In genomic region chr1:2642131-2642559, GRCh38 we compare ENCODE assay signal across 8 cellular contexts. TPM values are rescaled to one million over a fixed set of nuclear protein-coding genes. Genes with fewer than 3 reads are reported as not detected.
DNase-seq lines count a peak whose midpoint lies in the region; ATAC-seq and TF ChIP-seq lines count a peak whose summit lies in the region.

No MANE protein-coding gene starts in this region.

- H3K4me3 ChIP-seq in Loucy (ENCODE audit: low read length, poor library complexity, severe bottlenecking) (peak overlapping the region; percentile 86), ectodermal cell (ENCODE audit: insufficient read depth, low read depth, low read length) (peak overlapping the region; percentile 90)

- peaks cover 4% of the 10 kb centered on the region for H4K20me1 ChIP-seq in Loucy (ENCODE audit: insufficient read depth, low read length, poor library complexity, severe bottlenecking)

- peaks cover 12% of the 10 kb centered on the region for H3K4me1 Mint-ChIP-seq in CD4-positive, alpha-beta T cell (ENCODE audit: low read depth)
- peaks cover 4% of the 10 kb centered on the region for H3K4me1 Mint-ChIP-seq in neural crest cell

- H3K79me2 ChIP-seq in Loucy (ENCODE audit: insufficient read depth, low read length) = peaks cover 6% of the 10 kb centered on the region; the same call in 1 of the 2 replicates

- H3K27ac ChIP-seq in CD4-positive, alpha-beta T cell (ENCODE audit: low read depth, low read length) = peak overlapping the region; percentile 96
- H3K27ac ChIP-seq in ectodermal cell (ENCODE audit: insufficient read depth, low read depth, low read length, poor library complexity, severe bottlenecking) = no peak overlapping the region

- peak overlapping the region; percentile 97 for H2AFZ ChIP-seq in Loucy (ENCODE audit: low read length)

- H3K36me3 ChIP-seq in Loucy (ENCODE audit: insufficient read depth, low read length) (no peaks in the 10 kb centered on the region), ectodermal cell (ENCODE audit: control insufficient read depth, insufficient read depth, low read length) (no peaks in the 10 kb centered on the region)

- intact Hi-C loops in CD4-positive, alpha-beta T cell (cut with DNase I, micrococcal nuclease) = loop anchor here (2.0 to 10.0 kb wide), 8 partner anchors 55 to 595 kb away; partner anchors contain the start of genes PANK4 (in 2 of the 2), PEX10 (in 1 of the 2) and PRXL2B (in 1 of the 2)

- H3K9me2 ChIP-seq in Loucy (replicated peaks; ENCODE audit: low read depth, low read length) = no peaks in the 10 kb centered on the region

- POLR2A ChIA-PET in CD4-positive, alpha-beta T cell (lab: Charles Lee) = interaction anchor here (1.0 to 3.3 kb wide), 2 partner anchors 57 to 142 kb away, joined by 3 to 14 read pairs; no protein-coding TSS in a partner anchor

- no peak for ATAC-seq in CD4-positive, alpha-beta T cell (ENCODE audit: poor library complexity)
- ATAC-seq in GM18517 (IDR thresholded peaks at IDR 0.05; ENCODE audit: unreplicated experiment) = no peak

- 55 to 57% methylated on average over 11 of the region's 11 CpGs for WGBS in ectodermal cell, 2 experiments

- H3K9me3 Mint-ChIP-seq in CD4-positive, alpha-beta T cell = peaks cover 3% of the 10 kb centered on the region
- H3K9me3 Mint-ChIP-seq in neural crest cell = peaks cover 4% of the 10 kb centered on the region

- DNase-seq in CD4-positive, alpha-beta T cell = no peak
- DNase-seq in neural crest cell (ENCODE audit: low read depth, low spot score) (no peak), NCI-H146 (lab: John Stamatoyannopoulos, UW) (no peak), NCI-H2107 (lab: John Stamatoyannopoulos, UW) (no peak)
- no peak for DNase-seq in activated CD4-positive, alpha-beta T cell treated with anti-CD3 and anti-CD28 coated beads, Interleukin-2, amount 50 U/mL, for 48 hours

- H3K27me3 Mint-ChIP-seq in CD4-positive, alpha-beta T cell = no peaks in the 10 kb centered on the region
- H3K27me3 Mint-ChIP-seq in neural crest cell (ENCODE audit: low read depth) = peaks cover 8% of the 10 kb centered on the region

- peak overlapping the region; percentile 89 for H3K4me3 Mint-ChIP-seq in CD4-positive, alpha-beta T cell
- H3K4me3 Mint-ChIP-seq in neural crest cell = peak overlapping the region; percentile 85

- no peaks in the 10 kb centered on the region for H3K36me3 Mint-ChIP-seq in CD4-positive, alpha-beta T cell (ENCODE audit: low read depth)
- H3K36me3 Mint-ChIP-seq in neural crest cell (ENCODE audit: low read depth) = peaks cover under 1% of the 10 kb centered on the region

- H3F3A ChIP-seq in Loucy (ENCODE audit: low read depth) = no peaks in the 10 kb centered on the region

- peak overlapping the region; percentile 89 for H3K27ac Mint-ChIP-seq in CD4-positive, alpha-beta T cell
- H3K27ac Mint-ChIP-seq in neural crest cell (ENCODE audit: unreplicated experiment) = no peak overlapping the region

- TF ChIP-seq CTCF in CD4-positive, alpha-beta T cell (IDR thresholded peaks at IDR 0.05) = no peak
- no peak for TF ChIP-seq CTCF in Loucy (conservative IDR thresholded peaks at IDR 0.05; ENCODE audit: low read length)
- no peak for TF ChIP-seq CTCF in neural crest cell (conservative IDR thresholded peaks at IDR 0.05)

- no peaks in the 10 kb centered on the region for H3K27me3 ChIP-seq in CD4-positive, alpha-beta T cell (ENCODE audit: control insufficient read depth, insufficient read depth, low read length)
- H3K27me3 ChIP-seq in Loucy (ENCODE audit: insufficient read depth, low read length, poor library complexity, severe bottlenecking) (no peaks in the 10 kb centered on the region), ectodermal cell (ENCODE audit: control insufficient read depth, insufficient read depth, low read length, poor library complexity, severe bottlenecking) (peaks cover 5% of the 10 kb centered on the region)

- peak overlapping the region; percentile 96 for H3K4me2 ChIP-seq in Loucy (ENCODE audit: low read depth, low read length, poor library complexity, severe bottlenecking)

- CTCF ChIA-PET in CD4-positive, alpha-beta T cell (lab: Charles Lee) = no interaction called here

- peaks cover 9% of the 10 kb centered on the region for H3K9me3 ChIP-seq in CD4-positive, alpha-beta T cell (ENCODE audit: control insufficient read depth, low read length)
- H3K9me3 ChIP-seq in Loucy (ENCODE audit: insufficient read depth, low read depth, low read length) (no peaks in the 10 kb centered on the region; the same call in 1 of the 2 replicates), ectodermal cell (ENCODE audit: control insufficient read depth, low read length) (no peaks in the 10 kb centered on the region)

- H3K4me1 ChIP-seq in Loucy (ENCODE audit: insufficient read depth, low read length, poor library complexity, severe bottlenecking) (peaks cover 8% of the 10 kb centered on the region), ectodermal cell (ENCODE audit: control insufficient read depth, insufficient read depth, low read length) (peaks cover 7% of the 10 kb centered on the region)

- H3K9ac ChIP-seq in Loucy (ENCODE audit: low read depth, low read length, poor library complexity, severe bottlenecking) = peak overlapping the region; percentile 89

RNA-seq across cellular contexts. Expression of gene MMEL1, which starts 9.3 kb away (rescaled TPM):
- total RNA-seq in CD4-positive, alpha-beta T cell = 1 to 10 TPM in 1 of 2 experiments, under 1 TPM in 1; 0.67 to 1.8 TPM
- 1.3 TPM for polyA plus RNA-seq in ectodermal cell (2013, experiment 1 of 4)
- 0.34 TPM for polyA plus RNA-seq in ectodermal cell (2013, experiment 2 of 4)
- 1.2 TPM for polyA plus RNA-seq in ectodermal cell (2013, experiment 3 of 4)
- polyA plus RNA-seq in ectodermal cell (2013, experiment 4 of 4) = 1.5 TPM
- total RNA-seq in neural crest cell = 0.51 and 0.84 TPM in 2 replicates

RNA-seq across cellular contexts. Expression of gene PRXL2B, which starts 55.6 kb away (rescaled TPM):
- total RNA-seq in CD4-positive, alpha-beta T cell = 10 to 100 TPM; 11.0 to 12.8 TPM
- polyA plus RNA-seq in ectodermal cell (2013, experiment 1 of 4) = 45.0 TPM
- 46.1 TPM for polyA plus RNA-seq in ectodermal cell (2013, experiment 2 of 4)
- 31.7 TPM for polyA plus RNA-seq in ectodermal cell (2013, experiment 3 of 4)
- polyA plus RNA-seq in ectodermal cell (2013, experiment 4 of 4) = 36.7 TPM
- 51.3 and 58.9 TPM in 2 replicates for total RNA-seq in neural crest cell
